11 cellular contexts compared by ENCODE assay signal in genomic region chr12:119681953-119682352, GRCh38. TPM values are rescaled to one million over a fixed set of nuclear protein-coding genes. Genes with fewer than 3 reads are reported as not detected.
DNase-seq lines count a peak whose midpoint lies in the region; ATAC-seq lines count a peak whose summit lies in the region.
"Had no signal": no experiment of that assay in that cellular context is flagged by ENCODE, and none has a peak within 500 bp of the region (broad histone marks: within the 10 kb centered on the region; RNA-seq: fewer than 3 reads in every experiment).

No MANE protein-coding gene starts in this region.

- H3K4me3 Mint-ChIP-seq in activated T-cell treated with anti-CD3 and anti-CD28 coated beads, Interleukin-2, amount 50 U/mL, for 24 hours, result no peak overlapping the region
- no peak overlapping the region for H3K4me3 Mint-ChIP-seq in activated T-cell treated with anti-CD3 and anti-CD28 coated beads, Interleukin-2, amount 50 U/mL, for 4 hours

- no peaks in the 10 kb centered on the region for H3K9me3 Mint-ChIP-seq in activated T-cell treated with anti-CD3 and anti-CD28 coated beads, Interleukin-2, amount 50 U/mL, for 24 hours
- no peaks in the 10 kb centered on the region for H3K9me3 Mint-ChIP-seq in activated T-cell treated with anti-CD3 and anti-CD28 coated beads, Interleukin-2, amount 50 U/mL, for 4 hours

- no peaks in the 10 kb centered on the region for H3K27me3 ChIP-seq in subcutaneous abdominal adipose tissue (ENCODE audit: control insufficient read depth in 5 of 5, insufficient read depth in 4 of 5, low read length in 5 of 5)

- no peaks in the 10 kb centered on the region for H3K9me3 ChIP-seq in subcutaneous abdominal adipose tissue (ENCODE audit: control insufficient read depth in 5 of 5, low read length in 5 of 5)

- peak overlapping the region; percentile 36 for H3K27ac ChIP-seq in caudate nucleus (ENCODE audit: low read depth, low read length)
- H3K27ac ChIP-seq in subcutaneous abdominal adipose tissue (ENCODE audit: low read depth, low read length), result peak overlapping the region; percentile 18

- H3K27ac Mint-ChIP-seq in activated T-cell treated with anti-CD3 and anti-CD28 coated beads, Interleukin-2, amount 50 U/mL, for 24 hours, result peak overlapping the region; percentile 79

- H3K4me1 ChIP-seq in subcutaneous abdominal adipose tissue (ENCODE audit: control insufficient read depth in 5 of 5, insufficient read depth in 5 of 5, low read length in 5 of 5), result peaks cover 3 to 63% (median 11%) of the 10 kb centered on the region in 5 donors

- H3K36me3 Mint-ChIP-seq in activated T-cell treated with anti-CD3 and anti-CD28 coated beads, Interleukin-2, amount 50 U/mL, for 24 hours (ENCODE audit: low read depth), result peaks cover 73% of the 10 kb centered on the region
- H3K36me3 Mint-ChIP-seq in activated T-cell treated with anti-CD3 and anti-CD28 coated beads, Interleukin-2, amount 50 U/mL, for 4 hours (ENCODE audit: insufficient read depth), result peaks cover 27% of the 10 kb centered on the region

- peaks cover 12% of the 10 kb centered on the region for H3K4me1 Mint-ChIP-seq in activated T-cell treated with anti-CD3 and anti-CD28 coated beads, Interleukin-2, amount 50 U/mL, for 24 hours (ENCODE audit: low read depth)
- peaks cover 12% of the 10 kb centered on the region for H3K4me1 Mint-ChIP-seq in activated T-cell treated with anti-CD3 and anti-CD28 coated beads, Interleukin-2, amount 50 U/mL, for 4 hours (ENCODE audit: low read depth)

- no peak overlapping the region for H3K9ac ChIP-seq in subcutaneous abdominal adipose tissue (ENCODE audit: low read length in 5 of 5)

- ATAC-seq in activated T-cell treated with anti-CD3 and anti-CD28 coated beads, Interleukin-2, amount 50 U/mL, for 4 hours, result no peak
- ATAC-seq in HG02981 (IDR thresholded peaks at IDR 0.05; ENCODE audit: unreplicated experiment) (peak; percentile 63), HG03025 (IDR thresholded peaks at IDR 0.05; ENCODE audit: low FRiP score, unreplicated experiment) (no peak)

- peaks cover 13 to 49% (median 47%) of the 10 kb centered on the region in 5 donors for H3K36me3 ChIP-seq in subcutaneous abdominal adipose tissue (ENCODE audit: control insufficient read depth in 5 of 5, insufficient read depth in 5 of 5, low read length in 5 of 5)

- H3K27me3 Mint-ChIP-seq in activated T-cell treated with anti-CD3 and anti-CD28 coated beads, Interleukin-2, amount 50 U/mL, for 24 hours, result no peaks in the 10 kb centered on the region
- no peaks in the 10 kb centered on the region for H3K27me3 Mint-ChIP-seq in activated T-cell treated with anti-CD3 and anti-CD28 coated beads, Interleukin-2, amount 50 U/mL, for 4 hours (ENCODE audit: low read depth)

- no peak for DNase-seq in activated T-cell treated with anti-CD3 and anti-CD28 coated beads, Interleukin-2, amount 50 U/mL, for 24 hours
- no peak for DNase-seq in activated T-cell treated with anti-CD3 and anti-CD28 coated beads, Interleukin-2, amount 50 U/mL, for 4 hours
- no peak for DNase-seq in caudate nucleus (lab: John Stamatoyannopoulos, UW)
- DNase-seq in SHP77 (lab: John Stamatoyannopoulos, UW), result no peak
- no peak for DNase-seq in NCI-H1048 (lab: John Stamatoyannopoulos, UW)
- DNase-seq: H7, NCI-H2081, WERI-Rb-1 had no signal

- no peak overlapping the region for H3K4me3 ChIP-seq in subcutaneous abdominal adipose tissue (ENCODE audit: low read depth in 1 of 5, low read length in 5 of 5)

RNA-seq across cellular contexts. Expression of gene PRKAB1, which starts 14.0 kb away (rescaled TPM):
- total RNA-seq in activated T-cell treated with anti-CD3 and anti-CD28 coated beads, Interleukin-2, amount 50 U/mL, for 4 hours, result 10 to 100 TPM; 30.9 to 37.3 (median 32.5) TPM
